Comparison of ENCODE assay signal across 9 cellular contexts in genomic region chrX:38347136-38347535, GRCh38. TPM values are rescaled to one million over a fixed set of nuclear protein-coding genes. Genes with fewer than 3 reads are reported as not detected.
DNase-seq lines count a peak whose midpoint lies in the region; ATAC-seq and TF ChIP-seq lines count a peak whose summit lies in the region.
"Had no signal": no experiment of that assay in that cellular context is flagged by ENCODE, and none has a peak within 500 bp of the region (broad histone marks: within the 10 kb centered on the region; RNA-seq: fewer than 3 reads in every experiment).

No MANE protein-coding gene starts in this region.

- no peaks in the 10 kb centered on the region for H3K4me1 ChIP-seq in Peyer's patch

- H3K36me3 ChIP-seq in Peyer's patch = no peaks in the 10 kb centered on the region

- peak; percentile 49 for DNase-seq in astrocyte of the spinal cord (ENCODE audit: low read depth, low spot score)
- peak; percentile 20 for DNase-seq in mucosa of gallbladder (ENCODE audit: low spot score)
- no peak for DNase-seq in HUDEP-2 (lab: John Stamatoyannopoulos, UW; ENCODE audit: unreplicated experiment in 76 of 76)
- no peak for DNase-seq in Peyer's patch
- no peak for DNase-seq in NCI-H1092 treated with DMSO at 0.1 percent for 48 hours (lab: John Stamatoyannopoulos, UW)
- no peak for DNase-seq in GDM1 (lab: John Stamatoyannopoulos, UW)

- TF ChIP-seq CTCF in astrocyte of the spinal cord (IDR thresholded peaks at IDR 0.05; ENCODE audit: low read depth, low read length) (no peak), Peyer's patch (IDR thresholded peaks at IDR 0.05) (no peak)

- ATAC-seq in GM18858 (IDR thresholded peaks at IDR 0.05; ENCODE audit: unreplicated experiment) = peak; percentile 81
- peak; percentile 71 for ATAC-seq in HG03196 (IDR thresholded peaks at IDR 0.05; ENCODE audit: unreplicated experiment)

- no peak for TF ChIP-seq POLR2A in Peyer's patch (IDR thresholded peaks at IDR 0.05)

- H3K4me3 ChIP-seq in astrocyte of the spinal cord (ENCODE audit: low read depth, low read length) = no peak overlapping the region
- no peak overlapping the region for H3K4me3 ChIP-seq in Peyer's patch

- H3K27ac ChIP-seq in Peyer's patch = no peak overlapping the region

- no peaks in the 10 kb centered on the region for H3K9me3 ChIP-seq in Peyer's patch

- in situ Hi-C loops in astrocyte of the spinal cord (cut with HindIII; ENCODE audit: low sequenced_read_pairs) = no loop called here

- no peaks in the 10 kb centered on the region for H3K27me3 ChIP-seq in Peyer's patch

RNA-seq across cellular contexts. Expression of gene OTC, which starts 5.3 kb away (rescaled TPM):
- total RNA-seq in mucosa of gallbladder (4.1 TPM), Peyer's patch (10 to 100 TPM; 30.5 to 70.6 (median 46.5) TPM)
- total RNA-seq: NCI-H460 had no signal

RNA-seq across cellular contexts. Expression of gene RPGR, which starts 19.8 kb away (rescaled TPM):
- 10.4 TPM for total RNA-seq in mucosa of gallbladder
- 10 to 100 TPM in 3 of 4 donors, 1 to 10 TPM in 1; 5.4 to 72.6 (median 22.3) TPM for total RNA-seq in Peyer's patch

Comparison
In these comparisons a context has a peak if more than half of its experiments do, and no peak if none do; other contexts are left out.
1. DNase-seq: peak in astrocyte of the spinal cord (single experiment) and mucosa of gallbladder (single experiment); none in HUDEP-2 (0 of 76), Peyer's patch (0 of 3), NCI-H1092 treated with DMSO at 0.1 percent for 48 hours (single experiment) and GDM1 (single experiment).